ENCODE assay signal across 34 cellular contexts in genomic region chr1:179010671-179011070, GRCh38. TPM values are rescaled to one million over a fixed set of nuclear protein-coding genes. Genes with fewer than 3 reads are reported as not detected.
DNase-seq lines count a peak whose midpoint lies in the region; ATAC-seq, FAIRE-seq and TF ChIP-seq lines count a peak whose summit lies in the region.
"Had no signal": no experiment of that assay in that cellular context is flagged by ENCODE, and none has a peak within 500 bp of the region (broad histone marks: within the 10 kb centered on the region; RNA-seq: fewer than 3 reads in every experiment).

No MANE protein-coding gene starts in this region.

- TF ChIP-seq CTCF in A549 (IDR thresholded peaks at IDR 0.05) (no peak), mucosa of descending colon (IDR thresholded peaks at IDR 0.05) (no peak)

- DNase-seq in A549 (ENCODE audit: low read depth in 1 of 2, low spot score in 1 of 2), result no peak
- DNase-seq in left colon, result no peak
- DNase-seq in mucosa of descending colon, result no peak
- no peak for DNase-seq in NCI-H2227 (lab: John Stamatoyannopoulos, UW; ENCODE audit: unreplicated experiment)
- no peak for DNase-seq in GM19239 (ENCODE audit: insufficient read length, low spot score)
- no peak for DNase-seq in naive thymus-derived CD8-positive, alpha-beta T cell
- DNase-seq: 8988T; ACHN; AML-193; BE2C; C1 segment of cervical spinal cord; Caco-2; Calu3; CD4-positive, alpha-beta memory T cell; CD4-positive, alpha-beta T cell; CD4-positive, CD25-positive, alpha-beta regulatory T cell; CD8-positive, alpha-beta memory T cell; CD8-positive, alpha-beta T cell; COR-L47; DMS 273 treated with DMSO at 0.1 percent for 48 hours; DMS153; DMS53; DMS79; DMS79 treated with DMSO at 0.1 percent for 48 hours; DND-41; EL had no signal

- peaks cover 0 to 6% (median 0%) of the 10 kb centered on the region in 5 donors for H3K27me3 Mint-ChIP-seq in naive thymus-derived CD8-positive, alpha-beta T cell
- H3K27me3 Mint-ChIP-seq: CD4-positive, alpha-beta T cell had no signal

- ATAC-seq in A549 (no peak), left colon (peak; percentile 79), mucosa of descending colon (peak; percentile 59)
- no peak for ATAC-seq in naive thymus-derived CD8-positive, alpha-beta T cell
- ATAC-seq: CD8-positive, alpha-beta T cell had no signal

- H3K4me1 ChIP-seq in A549 (peaks cover 19% of the 10 kb centered on the region), mucosa of descending colon (ENCODE audit: low read depth) (peaks cover 5% of the 10 kb centered on the region)
- H3K4me1 ChIP-seq: BE2C, BLaER1, Caco-2 had no signal

- CTCF ChIA-PET in A549 (lab: Yijun Ruan, JAX), result no interaction called here

- TF ChIP-seq RAD21 in A549 (conservative IDR thresholded peaks at IDR 0.05 in 1 of 2, IDR thresholded peaks at IDR 0.05 in 1 of 2), result no peak

- H3K36me3 Mint-ChIP-seq in naive thymus-derived CD8-positive, alpha-beta T cell, result no peaks in the 10 kb centered on the region
- H3K36me3 Mint-ChIP-seq: CD14-positive monocyte; CD4-positive, alpha-beta memory T cell; CD4-positive, CD25-positive, alpha-beta regulatory T cell; CD8-positive, alpha-beta memory T cell; CD8-positive, alpha-beta T cell had no signal

- H3K27ac ChIP-seq in A549, result no peak overlapping the region
- H3K27ac ChIP-seq: 22Rv1; BLaER1; BLaER1 treated with 17β-estradiol and CSF1 and Interleukin-3, amounts not matched to agents 10 nM and 100 nM; C4-2B had no signal

- H3K27ac Mint-ChIP-seq in naive thymus-derived CD8-positive, alpha-beta T cell, result no peak overlapping the region
- H3K27ac Mint-ChIP-seq: B cell; CD4-positive, alpha-beta T cell; CD4-positive, CD25-positive, alpha-beta regulatory T cell; CD8-positive, alpha-beta memory T cell; CD8-positive, alpha-beta T cell had no signal

- intact Hi-C loops in left colon (cut with DNase I, micrococcal nuclease), result no loop called here
- intact Hi-C loops in mucosa of descending colon (cut with DNase I, micrococcal nuclease), result no loop called here

- H3K4me2 ChIP-seq in A549, result peak overlapping the region; percentile 25; the same call in 2 of the 3 replicates
- H3K4me2 ChIP-seq: BLaER1; BLaER1 treated with 17β-estradiol and CSF1 and Interleukin-3, amounts not matched to agents 10 nM and 100 nM had no signal

- peaks cover 0 to 1% (median 0%) of the 10 kb centered on the region in 4 donors for H3K4me1 Mint-ChIP-seq in naive thymus-derived CD8-positive, alpha-beta T cell
- H3K4me1 Mint-ChIP-seq: B cell; CD4-positive, alpha-beta memory T cell; CD4-positive, CD25-positive, alpha-beta regulatory T cell; CD8-positive, alpha-beta memory T cell had no signal

- FAIRE-seq in A549 (lab: Jason Lieb, UNC) (no peak), GM19239 (lab: Jason Lieb, UNC) (no peak)
- FAIRE-seq: A204.1, D721Med had no signal

- no peak overlapping the region for H3K4me3 Mint-ChIP-seq in naive thymus-derived CD8-positive, alpha-beta T cell
- H3K4me3 Mint-ChIP-seq: B cell; CD14-positive monocyte; CD4-positive, alpha-beta memory T cell; CD4-positive, alpha-beta T cell; CD4-positive, CD25-positive, alpha-beta regulatory T cell; CD8-positive, alpha-beta memory T cell; CD8-positive, alpha-beta T cell had no signal

- no peaks in the 10 kb centered on the region for H3K9me3 Mint-ChIP-seq in naive thymus-derived CD8-positive, alpha-beta T cell
- H3K9me3 Mint-ChIP-seq: CD4-positive, alpha-beta memory T cell; CD4-positive, alpha-beta T cell; CD4-positive, CD25-positive, alpha-beta regulatory T cell; CD8-positive, alpha-beta T cell had no signal

- no peak for TF ChIP-seq EP300 in A549 (IDR thresholded peaks at IDR 0.05)

- no peaks in the 10 kb centered on the region for H3K36me3 ChIP-seq in mucosa of descending colon (ENCODE audit: low read depth)
- H3K36me3 ChIP-seq: BE2C; BLaER1; BLaER1 treated with 17β-estradiol and CSF1 and Interleukin-3, amounts not matched to agents 10 nM and 100 nM had no signal

- H3K9me3 ChIP-seq in A549 (no peaks in the 10 kb centered on the region), mucosa of descending colon (no peaks in the 10 kb centered on the region)
- H3K9me3 ChIP-seq: BE2C; BLaER1; BLaER1 treated with 17β-estradiol and CSF1 and Interleukin-3, amounts not matched to agents 10 nM and 100 nM; Caco-2 had no signal

- TF ChIP-seq POLR2A in A549 (IDR thresholded peaks at IDR 0.05; ENCODE audit: low read length), result no peak

- WGBS in A549 (ENCODE audit: missing lambda C conversion rate), result 63% methylated on average over 2 of the region's 2 CpGs

- no peak overlapping the region for H3K4me3 ChIP-seq in A549
- H3K4me3 ChIP-seq in mucosa of descending colon, result no peak overlapping the region
- H3K4me3 ChIP-seq: BLaER1; BLaER1 treated with 17β-estradiol and CSF1 and Interleukin-3, amounts not matched to agents 10 nM and 100 nM had no signal

- POLR2A ChIA-PET in A549 (lab: Yijun Ruan, JAX), result no interaction called here
- POLR2A ChIA-PET in naive thymus-derived CD8-positive, alpha-beta T cell (lab: Charles Lee), result no interaction called here

TF ChIP-seq in A549, 52 proteins besides CTCF, POLR2A, EP300 and RAD21 (continues in another document):
- TF ChIP-seq HES2 (IDR thresholded peaks at IDR 0.05) (no peak), E2F6 (IDR thresholded peaks at IDR 0.05; ENCODE audit: borderline replicate concordance, low read depth) (no peak), POLR2AphosphoS2 (conservative IDR thresholded peaks at IDR 0.05; ENCODE audit: low read length) (no peak), MAZ (IDR thresholded peaks at IDR 0.05; ENCODE audit: borderline replicate concordance, low read depth, low read length) (no peak), MAFK (IDR thresholded peaks at IDR 0.05; ENCODE audit: partially characterized antibody) (no peak), FOSL2 (IDR thresholded peaks at IDR 0.05) (no peak), FOSL2 (CRISPR knock-in tag; IDR thresholded peaks at IDR 0.05) (no peak), JUN (IDR thresholded peaks at IDR 0.05) (no peak), ZC3H11A (IDR thresholded peaks at IDR 0.05) (no peak), ESRRA (IDR thresholded peaks at IDR 0.05; ENCODE audit: borderline replicate concordance, low read length) (no peak), BCL3 (IDR thresholded peaks at IDR 0.05) (no peak), ZFP36 (IDR thresholded peaks at IDR 0.05; ENCODE audit: borderline replicate concordance, partially characterized antibody) (no peak), REST (IDR thresholded peaks at IDR 0.05) (no peak), RCOR1 (IDR thresholded peaks at IDR 0.05; ENCODE audit: low read depth, low read length) (no peak), HOXA7 (CRISPR knock-in tag; IDR thresholded peaks at IDR 0.05) (no peak)

RNA-seq across cellular contexts. Expression of gene FAM20B, which starts 15.0 kb away (rescaled TPM):
- polyA plus RNA-seq in A549 (2011; rRNA removed) (34.9 and 35.3 TPM in 2 replicates), A549 (2017; fragmentation: RNase III; extraction: RNeasy Plus Mini Kit Qiagen cat#74134 plus additional on column Dnase treatment) (24.2 to 25.3 TPM (median 25.3 TPM) in 3 replicates)
- polyA plus RNA-seq in A549 (2012; cell fraction: cytosol; rRNA removed), result 9.1 and 11.2 TPM in 2 replicates
- 4.5 and 6.5 TPM in 2 replicates for polyA plus RNA-seq in A549 (2012; cell fraction: nucleus; rRNA removed)
- polyA minus RNA-seq in A549 (2011; rRNA and poly(A)+ RNA removed), result 39.9 and 53.4 TPM in 2 replicates
- total RNA-seq in left colon (10 to 100 TPM; 32.6 to 36.5 TPM), mucosa of descending colon (10 to 100 TPM; 28.6 to 86.8 (median 36.5) TPM)
- total RNA-seq in naive thymus-derived CD8-positive, alpha-beta T cell, result 10 to 100 TPM; 22.7 to 23.7 TPM
- polyA plus RNA-seq in naive thymus-derived CD8-positive, alpha-beta T cell, result 1 to 10 TPM; 5.1 to 7.7 (median 7.5) TPM

Comparison
In these comparisons a context has a peak if more than half of its experiments do, and no peak if none do; other contexts are left out.
1. ATAC-seq: peak in left colon (single experiment) and mucosa of descending colon (single experiment); none in A549 (0 of 2) and naive thymus-derived CD8-positive, alpha-beta T cell (0 of 2).